ENCODE assay signal across 24 cellular contexts in the genomic region with DNA sequence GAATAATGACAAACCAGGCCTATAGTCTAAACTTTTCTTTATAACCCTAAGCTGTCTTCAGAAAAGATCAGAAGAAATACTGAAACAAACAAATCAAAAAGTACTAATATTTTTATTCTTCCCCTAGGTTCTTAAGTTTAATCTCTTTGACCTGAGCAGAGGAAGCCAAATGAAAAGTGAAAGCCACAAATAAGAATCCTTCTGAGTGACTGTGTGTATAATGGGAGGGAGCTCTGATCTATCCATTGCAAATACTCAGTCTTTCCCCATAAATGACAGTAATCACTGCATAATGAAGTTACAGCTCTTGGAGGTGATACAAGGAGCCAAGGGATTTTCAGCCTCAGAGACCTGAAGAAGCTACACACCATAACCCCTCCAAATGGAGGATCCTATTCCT.
DNase-seq lines count a peak whose midpoint lies in the region; ATAC-seq and TF ChIP-seq lines count a peak whose summit lies in the region.
"Had no signal": no experiment of that assay in that cellular context is flagged by ENCODE, and none has a peak within 500 bp of the region (broad histone marks: within the 10 kb centered on the region; RNA-seq: fewer than 3 reads in every experiment).

No MANE protein-coding gene starts in this region.

- TF ChIP-seq CTCF in hepatocyte (IDR thresholded peaks at IDR 0.05; ENCODE audit: poor library complexity) (no peak), adrenal gland (IDR thresholded peaks at IDR 0.05) (no peak)

- H3K27ac ChIP-seq in hepatocyte = peak overlapping the region; percentile 48
- H3K27ac ChIP-seq in adrenal gland = no peak overlapping the region
- H3K27ac ChIP-seq: breast epithelium, transverse colon had no signal

- peak; percentile 61 for ATAC-seq in GM18502 (IDR thresholded peaks at IDR 0.05; ENCODE audit: poor library complexity, unreplicated experiment)
- peak; percentile 65 for ATAC-seq in GM19463 (IDR thresholded peaks at IDR 0.05; ENCODE audit: unreplicated experiment)
- ATAC-seq in HG03066 (IDR thresholded peaks at IDR 0.05; ENCODE audit: low read depth, unreplicated experiment) = peak; percentile 54
- ATAC-seq: natural killer cell treated with Interleukin-12 subunit alpha and Interleukin-12 subunit beta and Interleukin-15 and Interleukin-18, amount 100 ng/mL, for 72 hours; T-helper 17 cell had no signal

- DNase-seq in hepatocyte (ENCODE audit: low spot score) = no peak
- DNase-seq in adrenal gland = no peak
- DNase-seq in NCI-H2227 treated with DMSO at 0.1 percent for 48 hours (lab: John Stamatoyannopoulos, UW) = no peak
- no peak for DNase-seq in putamen (ENCODE audit: low spot score)
- no peak for DNase-seq in activated naive CD4-positive, alpha-beta T cell (lab: John Stamatoyannopoulos, UW)
- DNase-seq: activated CD4-positive, alpha-beta memory T cell treated with anti-CD3 and anti-CD28 coated beads, Interleukin-2, amount 10 ng/mL, durations not matched to agents 7 days and 5 days; activated CD4-positive, CD25-positive, alpha-beta regulatory T cell treated with anti-CD3 and anti-CD28 coated beads, Interleukin-2, amount 50 U/mL, for 72 hours; activated CD8-positive, alpha-beta memory T cell treated with anti-CD3 and anti-CD28 coated beads, Interleukin-2, amount 50 U/mL, for 48 hours; activated naive CD4-positive, alpha-beta T cell treated with anti-CD3 and anti-CD28 coated beads, Interleukin-2, amount 50 U/mL, for 16 hours; amygdala; CD4-positive, alpha-beta T cell; effector CD4-positive, alpha-beta T cell; NCI-H1417; NCI-H2029 treated with DMSO at 0.1 percent for 48 hours; NCI-H345; retina; SK-N-SH; T-helper 17 cell; transverse colon had no signal

- no peaks in the 10 kb centered on the region for H3K9me2 ChIP-seq in hepatocyte (replicated peaks; ENCODE audit: insufficient read depth)
- H3K9me2 ChIP-seq: SK-N-SH had no signal

- H3K4me2 ChIP-seq in hepatocyte = no peak overlapping the region
- H3K4me2 ChIP-seq: SK-N-SH had no signal

- H3K9me3 ChIP-seq in hepatocyte (ENCODE audit: low read depth) (no peaks in the 10 kb centered on the region), adrenal gland (replicated peaks in 1 of 3) (no peaks in the 10 kb centered on the region)
- H3K9me3 ChIP-seq: breast epithelium, SK-N-SH, transverse colon had no signal

- no peaks in the 10 kb centered on the region for H3K27me3 ChIP-seq in hepatocyte
- no peaks in the 10 kb centered on the region for H3K27me3 ChIP-seq in adrenal gland
- H3K27me3 ChIP-seq: breast epithelium, transverse colon had no signal

- intact Hi-C loops in adrenal gland (cut with DNase I) = no loop called here

- H4K20me1 ChIP-seq in hepatocyte (ENCODE audit: insufficient read depth, poor library complexity, severe bottlenecking) = no peaks in the 10 kb centered on the region

- no peaks in the 10 kb centered on the region for H3K79me2 ChIP-seq in hepatocyte

- H3K4me1 ChIP-seq in hepatocyte (ENCODE audit: insufficient read depth) (peaks cover 10% of the 10 kb centered on the region), adrenal gland (replicated peaks in 1 of 2) (no peaks in the 10 kb centered on the region)
- H3K4me1 ChIP-seq: breast epithelium had no signal

- no peak overlapping the region for H2AFZ ChIP-seq in hepatocyte

- TF ChIP-seq POLR2A in adrenal gland (IDR thresholded peaks at IDR 0.05) = no peak

- H3K36me3 ChIP-seq in hepatocyte (replicated peaks; ENCODE audit: insufficient read depth, low read depth) (no peaks in the 10 kb centered on the region), adrenal gland (replicated peaks in 1 of 2) (no peaks in the 10 kb centered on the region)
- H3K36me3 ChIP-seq: breast epithelium, transverse colon had no signal

- H3K4me3 ChIP-seq in hepatocyte = no peak overlapping the region
- no peak overlapping the region for H3K4me3 ChIP-seq in adrenal gland
- H3K4me3 ChIP-seq: breast epithelium, transverse colon had no signal
